9 cellular contexts compared by ENCODE assay signal in genomic region chr4:34094114-34094513, GRCh38.
"Had no signal": no experiment of that assay in that cellular context is flagged by ENCODE, and none has a peak within 500 bp of the region (broad histone marks: within the 10 kb centered on the region; RNA-seq: fewer than 3 reads in every experiment).

No MANE protein-coding gene starts in this region.

- H2AFZ ChIP-seq: GM23248 had no signal

- H3K36me3 ChIP-seq: HAP-1 had no signal

- H3K4me1 Mint-ChIP-seq: IgD-negative memory B cell had no signal

- H3K27ac ChIP-seq: GM23248, HL-60 had no signal

- H3K36me3 Mint-ChIP-seq: IgD-negative memory B cell had no signal

- H3K9me3 Mint-ChIP-seq: HFFc6 had no signal

- H3K27ac Mint-ChIP-seq: HFFc6, IgD-negative memory B cell had no signal

- ATAC-seq: HCT116 had no signal

- H3K4me1 ChIP-seq: HAP-1 had no signal

- H3K9ac ChIP-seq: GM23248 had no signal

- H3K27me3 Mint-ChIP-seq: IgD-negative memory B cell had no signal

- H3K9me3 ChIP-seq: HAP-1 had no signal

- H3K4me3 Mint-ChIP-seq: HFFc6, IgD-negative memory B cell had no signal

- DNase-seq: GM23248, GOT3, H7, HFFc6, KG1 had no signal

- H3K4me3 ChIP-seq: GM23248, HAP-1 had no signal
